In genomic region chr7:150931199-150931869, GRCh38 we compare ENCODE assay signal across 13 cellular contexts. TPM values are rescaled to one million over a fixed set of nuclear protein-coding genes. Genes with fewer than 3 reads are reported as not detected.
A peak's percentile ranks its signal among the peaks of the same experiment; 100 is the strongest.
DNase-seq lines count a peak whose midpoint lies in the region; FAIRE-seq and TF ChIP-seq lines count a peak whose summit lies in the region.
"Had no signal": no experiment of that assay in that cellular context is flagged by ENCODE, and none has a peak within 500 bp of the region (broad histone marks: within the 10 kb centered on the region; RNA-seq: fewer than 3 reads in every experiment).

No MANE protein-coding gene starts in this region.

- peaks cover 56% of the 10 kb centered on the region for H3K27me3 Mint-ChIP-seq in activated naive CD4-positive, alpha-beta T cell treated with anti-CD3 and anti-CD28 coated beads, Interleukin-2, amount 10 ng/mL, durations not matched to agents 7 days and 5 days
- H3K27me3 Mint-ChIP-seq: activated naive CD4-positive, alpha-beta T cell treated with anti-CD3 and anti-CD28 coated beads, Interleukin-2, amount 50 U/mL, for 24 hours had no signal

- no peak overlapping the region for H3K4me3 ChIP-seq in bronchial epithelial cell (ENCODE audit: low read depth, low read length)

- TF ChIP-seq CTCF in bronchial epithelial cell (IDR thresholded peaks at IDR 0.05; ENCODE audit: insufficient read depth, low read length, severe bottlenecking) = no peak

- peak; percentile 73 for FAIRE-seq in bronchial epithelial cell (lab: Jason Lieb, UNC)

- no peaks in the 10 kb centered on the region for H3K36me3 ChIP-seq in bronchial epithelial cell (ENCODE audit: control insufficient read depth, insufficient read depth, low read length)

- no peaks in the 10 kb centered on the region for H3K36me3 Mint-ChIP-seq in activated naive CD4-positive, alpha-beta T cell treated with anti-CD3 and anti-CD28 coated beads, Interleukin-2, amount 10 ng/mL, durations not matched to agents 7 days and 5 days
- H3K36me3 Mint-ChIP-seq: activated naive CD4-positive, alpha-beta T cell treated with anti-CD3 and anti-CD28 coated beads, Interleukin-2, amount 50 U/mL, for 24 hours had no signal

- H3K9me3 Mint-ChIP-seq in activated naive CD4-positive, alpha-beta T cell treated with anti-CD3 and anti-CD28 coated beads, Interleukin-2, amount 10 ng/mL, durations not matched to agents 7 days and 5 days = no peaks in the 10 kb centered on the region
- H3K9me3 Mint-ChIP-seq: activated naive CD4-positive, alpha-beta T cell treated with anti-CD3 and anti-CD28 coated beads, Interleukin-2, amount 50 U/mL, for 24 hours had no signal

- peak; percentile 36 for DNase-seq in activated naive CD4-positive, alpha-beta T cell treated with anti-CD3 and anti-CD28 coated beads, Interleukin-2, amount 10 ng/mL, durations not matched to agents 7 days and 5 days
- no peak for DNase-seq in activated naive CD4-positive, alpha-beta T cell treated with anti-CD3 and anti-CD28 coated beads, Interleukin-2, amount 50 U/mL, for 16 hours
- DNase-seq in NCI-H82 treated with DMSO at 0.1 percent for 48 hours (lab: John Stamatoyannopoulos, UW; ENCODE audit: unreplicated experiment) (peak; percentile 96), bronchial epithelial cell (ENCODE audit: low read depth) (no peak), hepatic stellate cell (ENCODE audit: low spot score) (no peak), epidermal melanocyte (ENCODE audit: insufficient read length, low spot score) (no peak)
- DNase-seq in NK-92 treated with Interleukin-12 subunit alpha and Interleukin-12 subunit beta, amount 100 ng/mL, for 24 hours (lab: John Stamatoyannopoulos, UW) = no peak
- DNase-seq in activated CD4-positive, CD25-positive, alpha-beta regulatory T cell treated with anti-CD3 and anti-CD28 coated beads, Interleukin-2, amount 50 U/mL, for 72 hours = no peak
- DNase-seq: left ventricle myocardium superior had no signal

- H3K4me1 Mint-ChIP-seq in activated naive CD4-positive, alpha-beta T cell treated with anti-CD3 and anti-CD28 coated beads, Interleukin-2, amount 10 ng/mL, durations not matched to agents 7 days and 5 days = peaks cover 3% of the 10 kb centered on the region
- H3K4me1 Mint-ChIP-seq: activated naive CD4-positive, alpha-beta T cell treated with anti-CD3 and anti-CD28 coated beads, Interleukin-2, amount 50 U/mL, for 24 hours; B cell had no signal

- CTCF ChIA-PET in activated naive CD4-positive, alpha-beta T cell treated with anti-CD3 and anti-CD28 coated beads, Interleukin-2, amount 10 ng/mL, durations not matched to agents 7 days and 5 days (lab: Charles Lee) = interaction anchor here (1.0 to 2.5 kb wide), 4 partner anchors 11 to 55 kb away, joined by 3 to 6 read pairs (median 4); no protein-coding TSS in a partner anchor

- H3K27ac Mint-ChIP-seq in activated naive CD4-positive, alpha-beta T cell treated with anti-CD3 and anti-CD28 coated beads, Interleukin-2, amount 10 ng/mL, durations not matched to agents 7 days and 5 days = no peak overlapping the region
- H3K27ac Mint-ChIP-seq: activated naive CD4-positive, alpha-beta T cell treated with anti-CD3 and anti-CD28 coated beads, Interleukin-2, amount 50 U/mL, for 24 hours; B cell had no signal

- no peak overlapping the region for H3K4me3 Mint-ChIP-seq in activated naive CD4-positive, alpha-beta T cell treated with anti-CD3 and anti-CD28 coated beads, Interleukin-2, amount 10 ng/mL, durations not matched to agents 7 days and 5 days
- H3K4me3 Mint-ChIP-seq: activated naive CD4-positive, alpha-beta T cell treated with anti-CD3 and anti-CD28 coated beads, Interleukin-2, amount 50 U/mL, for 24 hours; B cell had no signal

- no peaks in the 10 kb centered on the region for H3K27me3 ChIP-seq in bronchial epithelial cell (ENCODE audit: control insufficient read depth, insufficient read depth, low read length)

RNA-seq across cellular contexts. Expression of gene KCNH2, which starts 46.8 kb away (rescaled TPM):
- total RNA-seq in bronchial epithelial cell = under 0.01 and 0.13 TPM in 2 replicates
- total RNA-seq: osteocyte had no signal

RNA-seq across cellular contexts. Expression of gene NOS3, which starts 59.5 kb away (rescaled TPM):
- total RNA-seq in bronchial epithelial cell = under 0.01 TPM in 2 replicates
- total RNA-seq: LHCN-M2 had no signal

Comparison
In these comparisons a context has a peak if more than half of its experiments do, and no peak if none do; other contexts are left out.
1. DNase-seq: peak in activated naive CD4-positive, alpha-beta T cell treated with anti-CD3 and anti-CD28 coated beads, Interleukin-2, amount 10 ng/mL, durations not matched to agents 7 days and 5 days (single experiment) and NCI-H82 treated with DMSO at 0.1 percent for 48 hours (single experiment); none in activated naive CD4-positive, alpha-beta T cell treated with anti-CD3 and anti-CD28 coated beads, Interleukin-2, amount 50 U/mL, for 16 hours (single experiment), bronchial epithelial cell (single experiment), NK-92 treated with Interleukin-12 subunit alpha and Interleukin-12 subunit beta, amount 100 ng/mL, for 24 hours (single experiment), hepatic stellate cell (single experiment), activated CD4-positive, CD25-positive, alpha-beta regulatory T cell treated with anti-CD3 and anti-CD28 coated beads, Interleukin-2, amount 50 U/mL, for 72 hours (single experiment) and epidermal melanocyte (single experiment).